ENCODE assay signal across 34 cellular contexts in genomic region chr1:42506576-42506975, GRCh38. TPM values are rescaled to one million over a fixed set of nuclear protein-coding genes. Genes with fewer than 3 reads are reported as not detected.
"Had no signal": no experiment of that assay in that cellular context is flagged by ENCODE, and none has a peak within 500 bp of the region (broad histone marks: within the 10 kb centered on the region; RNA-seq: fewer than 3 reads in every experiment).

No MANE protein-coding gene starts in this region.

- DNase-seq: activated B cell treated with CpG ODN at 0.5 μM for 24 hours; activated CD4-positive, alpha-beta memory T cell treated with anti-CD3 and anti-CD28 coated beads for 36 hours; activated CD4-positive, alpha-beta T cell treated with anti-CD3 and anti-CD28 coated beads for 4 hours; activated CD4-positive, alpha-beta T cell treated with anti-CD3 and anti-CD28 coated beads, Interleukin-2, amount 10 ng/mL, durations not matched to agents 24 days and 14 days; activated CD4-positive, alpha-beta T cell treated with anti-CD3 and anti-CD28 coated beads, Interleukin-2, amount 50 U/mL, for 1 hour; activated CD4-positive, alpha-beta T cell treated with anti-CD3 and anti-CD28 coated beads, Interleukin-2, amount 50 U/mL, for 4 hours; activated CD4-positive, CD25-positive, alpha-beta regulatory T cell treated with anti-CD3 and anti-CD28 coated beads, Interleukin-2, amount 50 U/mL, for 72 hours; activated CD8-positive, alpha-beta memory T cell treated with anti-CD3 and anti-CD28 coated beads, Interleukin-2, amount 50 U/mL, for 4 hours; activated CD8-positive, alpha-beta T cell treated with anti-CD3 and anti-CD28 coated beads for 36 hours; activated effector memory CD4-positive, alpha-beta T cell treated with anti-CD3 and anti-CD28 coated beads, Interleukin-2, amount 50 U/mL, for 16 hours; activated gamma-delta T cell treated with Interleukin-2 at 50 U/mL for 16 hours; activated naive CD4-positive, alpha-beta T cell; activated naive CD4-positive, alpha-beta T cell treated with anti-CD3 and anti-CD28 coated beads for 36 hours; activated naive CD4-positive, alpha-beta T cell treated with anti-CD3 and anti-CD28 coated beads, Interleukin-2, amount 50 U/mL, for 16 hours; activated naive CD8-positive, alpha-beta T cell treated with anti-CD3 and anti-CD28 coated beads for 36 hours; activated T-cell treated with anti-CD3 and anti-CD28 coated beads for 4 hours; activated T-cell treated with anti-CD3 and anti-CD28 coated beads, Interleukin-2, amount 50 U/mL, for 1 hour; activated T-cell treated with anti-CD3 and anti-CD28 coated beads, Interleukin-2, amount 50 U/mL, for 4 hours; activated T-cell treated with anti-CD3 and anti-CD28 coated beads, Interleukin-2, amount 50 U/mL, for 72 hours; amygdala; anterior cingulate cortex; body of pancreas; brain microvascular endothelial cell; central memory CD4-positive, alpha-beta T cell; T-helper 2 cell; T-helper 9 cell had no signal

- H3K4me3 ChIP-seq: ascending aorta, body of pancreas, breast epithelium had no signal

- H3K4me1 Mint-ChIP-seq: activated B cell treated with CpG ODN at 0.5 μM for 24 hours; activated CD4-positive, alpha-beta T cell treated with anti-CD3 and anti-CD28 coated beads, Interleukin-2, amount 10 ng/mL, durations not matched to agents 24 days and 14 days; activated naive CD8-positive, alpha-beta T cell treated with anti-CD3 and anti-CD28 coated beads for 36 hours; activated T-helper 17 cell treated with anti-CD3 and anti-CD28 coated beads, Interleukin-2, amount 50 U/mL, for 72 hours had no signal

- H3K27me3 ChIP-seq: ascending aorta, body of pancreas, brain microvascular endothelial cell, breast epithelium had no signal

- H3K27ac ChIP-seq: ascending aorta, body of pancreas, brain microvascular endothelial cell, breast epithelium, VCaP had no signal

- ATAC-seq: activated CD8-positive, alpha-beta T cell treated with anti-CD3 and anti-CD28 coated beads for 36 hours; activated naive CD4-positive, alpha-beta T cell treated with anti-CD3 and anti-CD28 coated beads, Interleukin-2, amount 50 U/mL, for 72 hours; activated T-cell treated with anti-CD3 and anti-CD28 coated beads, Interleukin-2, amount 50 U/mL, for 4 hours; activated T-cell treated with anti-CD3 and anti-CD28 coated beads, Interleukin-2, amount 50 U/mL, for 72 hours; activated T-helper 17 cell treated with anti-CD3 and anti-CD28 coated beads, Interleukin-2, amount 50 U/mL, for 72 hours; body of pancreas had no signal

- H3K27ac Mint-ChIP-seq: activated B cell treated with CpG ODN at 0.5 μM for 24 hours; activated CD4-positive, alpha-beta memory T cell treated with anti-CD3 and anti-CD28 coated beads for 36 hours; activated CD4-positive, alpha-beta T cell treated with anti-CD3 and anti-CD28 coated beads, Interleukin-2, amount 10 ng/mL, durations not matched to agents 24 days and 14 days; activated CD8-positive, alpha-beta T cell treated with anti-CD3 and anti-CD28 coated beads for 36 hours; activated naive CD4-positive, alpha-beta T cell treated with anti-CD3 and anti-CD28 coated beads for 36 hours; activated naive CD4-positive, alpha-beta T cell treated with anti-CD3 and anti-CD28 coated beads, Interleukin-2, amount 50 U/mL, for 72 hours; activated naive CD8-positive, alpha-beta T cell treated with anti-CD3 and anti-CD28 coated beads for 36 hours; activated T-cell treated with anti-CD3 and anti-CD28 coated beads, Interleukin-2, amount 50 U/mL, for 72 hours; activated T-helper 1 cell treated with anti-CD3 and anti-CD28 coated beads, Interleukin-12 subunit alpha, Interleukin-12 subunit beta, Interleukin-2, Interleukin-4 antibody, amounts not matched to agents 30 ng/mL and 10 ng/mL and 1 ng/mL, durations not matched to agents 14 hours and 24 hours and 36 hours; activated T-helper 17 cell treated with anti-CD3 and anti-CD28 coated beads, Interleukin-2, amount 50 U/mL, for 72 hours; T-helper 1 cell treated with Interleukin-12 subunit alpha and Interleukin-12 subunit beta and Interleukin-4 antibody, amounts not matched to agents 30 μg/mL and 1 μg/mL, for 36 hours; T-helper 2 cell treated with Interferon-gamma antibody and Interleukin-4, amounts not matched to agents 5 μg/mL and 100 μg/mL, for 36 hours had no signal

- H3K4me1 ChIP-seq: ascending aorta, body of pancreas, breast epithelium had no signal

- H3K4me3 Mint-ChIP-seq: activated B cell treated with CpG ODN at 0.5 μM for 24 hours; activated CD4-positive, alpha-beta memory T cell treated with anti-CD3 and anti-CD28 coated beads for 36 hours; activated CD4-positive, alpha-beta T cell treated with anti-CD3 and anti-CD28 coated beads, Interleukin-2, amount 10 ng/mL, durations not matched to agents 24 days and 14 days; activated CD8-positive, alpha-beta T cell treated with anti-CD3 and anti-CD28 coated beads for 36 hours; activated naive CD4-positive, alpha-beta T cell treated with anti-CD3 and anti-CD28 coated beads for 36 hours; activated naive CD8-positive, alpha-beta T cell treated with anti-CD3 and anti-CD28 coated beads for 36 hours; activated T-cell treated with anti-CD3 and anti-CD28 coated beads, Interleukin-2, amount 50 U/mL, for 4 hours; activated T-cell treated with anti-CD3 and anti-CD28 coated beads, Interleukin-2, amount 50 U/mL, for 72 hours; activated T-helper 1 cell treated with anti-CD3 and anti-CD28 coated beads, Interleukin-12 subunit alpha, Interleukin-12 subunit beta, Interleukin-2, Interleukin-4 antibody, amounts not matched to agents 30 ng/mL and 10 ng/mL and 1 ng/mL, durations not matched to agents 14 hours and 24 hours and 36 hours; activated T-helper 17 cell treated with anti-CD3 and anti-CD28 coated beads, Interleukin-2, amount 50 U/mL, for 72 hours; T-helper 1 cell treated with Interleukin-12 subunit alpha and Interleukin-12 subunit beta and Interleukin-4 antibody, amounts not matched to agents 30 μg/mL and 1 μg/mL, for 36 hours; T-helper 2 cell treated with Interferon-gamma antibody and Interleukin-4, amounts not matched to agents 5 μg/mL and 100 μg/mL, for 36 hours had no signal

- H3K36me3 ChIP-seq: brain microvascular endothelial cell, breast epithelium had no signal

- H3K27me3 Mint-ChIP-seq: activated B cell treated with CpG ODN at 0.5 μM for 24 hours; activated CD4-positive, alpha-beta memory T cell treated with anti-CD3 and anti-CD28 coated beads for 36 hours; activated CD4-positive, alpha-beta T cell treated with anti-CD3 and anti-CD28 coated beads, Interleukin-2, amount 10 ng/mL, durations not matched to agents 24 days and 14 days; activated CD8-positive, alpha-beta T cell treated with anti-CD3 and anti-CD28 coated beads for 36 hours; activated naive CD8-positive, alpha-beta T cell treated with anti-CD3 and anti-CD28 coated beads for 36 hours; activated T-helper 17 cell treated with anti-CD3 and anti-CD28 coated beads, Interleukin-2, amount 50 U/mL, for 72 hours had no signal

RNA-seq across cellular contexts. Expression of gene CCDC30, which starts 43.5 kb away (rescaled TPM):
- total RNA-seq: ascending aorta had no signal

RNA-seq across cellular contexts. Expression of gene ZMYND12, which starts 50.8 kb away (rescaled TPM):
- total RNA-seq: activated CD4-positive, alpha-beta T cell treated with anti-CD3 and anti-CD28 coated beads, Interleukin-2, amount 10 ng/mL, durations not matched to agents 24 days and 14 days; activated T-helper 1 cell treated with anti-CD3 and anti-CD28 coated beads, Interleukin-12 subunit alpha, Interleukin-12 subunit beta, Interleukin-2, Interleukin-4 antibody, amounts not matched to agents 30 ng/mL and 10 ng/mL and 1 ng/mL, durations not matched to agents 14 hours and 24 hours and 36 hours; ascending aorta had no signal
